1 cellular context compared by ENCODE assay signal in the genomic region with DNA sequence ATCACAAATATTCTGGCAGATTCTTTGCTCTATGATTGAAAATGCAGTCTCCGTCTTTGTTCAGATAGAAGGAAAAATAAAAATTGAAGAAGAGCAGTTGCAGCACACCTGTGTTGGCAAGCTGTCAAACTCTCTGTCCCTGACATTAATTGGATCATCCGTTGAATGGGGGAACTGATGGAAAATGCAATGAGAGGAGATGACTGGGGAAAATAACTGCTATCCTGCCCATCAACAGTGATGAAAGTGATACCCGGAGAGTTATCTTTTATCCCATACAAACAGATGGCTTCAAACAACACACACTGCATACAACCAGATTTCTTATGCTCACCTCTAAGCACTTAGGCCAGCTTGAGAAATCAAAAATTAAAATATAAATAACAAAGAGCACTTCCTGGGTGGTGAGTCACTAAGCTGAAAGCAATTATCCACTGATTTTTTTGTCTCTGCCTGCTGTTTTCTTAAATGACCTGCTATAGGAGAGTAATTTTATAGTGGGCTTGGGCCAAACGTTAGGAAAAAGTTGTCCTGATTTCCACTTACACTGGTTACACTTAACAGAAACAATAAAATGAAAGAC.
TF ChIP-seq lines count a peak whose summit lies in the region.

No MANE protein-coding gene starts in this region.

TF ChIP-seq in SK-N-SH, 30 proteins besides CTCF, POLR2A, EP300 and RAD21 (continued from another document):
- TF ChIP-seq, protein P1, sequence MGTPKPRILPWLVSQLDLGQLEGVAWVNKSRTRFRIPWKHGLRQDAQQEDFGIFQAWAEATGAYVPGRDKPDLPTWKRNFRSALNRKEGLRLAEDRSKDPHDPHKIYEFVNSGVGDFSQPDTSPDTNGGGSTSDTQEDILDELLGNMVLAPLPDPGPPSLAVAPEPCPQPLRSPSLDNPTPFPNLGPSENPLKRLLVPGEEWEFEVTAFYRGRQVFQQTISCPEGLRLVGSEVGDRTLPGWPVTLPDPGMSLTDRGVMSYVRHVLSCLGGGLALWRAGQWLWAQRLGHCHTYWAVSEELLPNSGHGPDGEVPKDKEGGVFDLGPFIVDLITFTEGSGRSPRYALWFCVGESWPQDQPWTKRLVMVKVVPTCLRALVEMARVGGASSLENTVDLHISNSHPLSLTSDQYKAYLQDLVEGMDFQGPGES (IDR thresholded peaks at IDR 0.05; ENCODE audit: low read depth, low read length) = no peak
- TF ChIP-seq RFX5 (IDR thresholded peaks at IDR 0.05; ENCODE audit: low read length) (peak; percentile 80), GABPA (IDR thresholded peaks at IDR 0.05; ENCODE audit: low read depth) (no peak), EZH2phosphoT487 (IDR thresholded peaks at IDR 0.05; ENCODE audit: borderline replicate concordance, low read depth) (no peak), TCF12 (IDR thresholded peaks at IDR 0.05) (0 out of 2 replicates have a peak, but pooled peaks have one; percentile 33), NFIC (IDR thresholded peaks at IDR 0.05; ENCODE audit: borderline replicate concordance) (no peak), JUND (IDR thresholded peaks at IDR 0.05) (peak; percentile 13; the same call in 1 of the 2 replicates), ZBTB33 (IDR thresholded peaks at IDR 0.05; ENCODE audit: borderline replicate concordance, low read depth) (no peak)
